8 cellular contexts compared by ENCODE assay signal in the genomic region with DNA sequence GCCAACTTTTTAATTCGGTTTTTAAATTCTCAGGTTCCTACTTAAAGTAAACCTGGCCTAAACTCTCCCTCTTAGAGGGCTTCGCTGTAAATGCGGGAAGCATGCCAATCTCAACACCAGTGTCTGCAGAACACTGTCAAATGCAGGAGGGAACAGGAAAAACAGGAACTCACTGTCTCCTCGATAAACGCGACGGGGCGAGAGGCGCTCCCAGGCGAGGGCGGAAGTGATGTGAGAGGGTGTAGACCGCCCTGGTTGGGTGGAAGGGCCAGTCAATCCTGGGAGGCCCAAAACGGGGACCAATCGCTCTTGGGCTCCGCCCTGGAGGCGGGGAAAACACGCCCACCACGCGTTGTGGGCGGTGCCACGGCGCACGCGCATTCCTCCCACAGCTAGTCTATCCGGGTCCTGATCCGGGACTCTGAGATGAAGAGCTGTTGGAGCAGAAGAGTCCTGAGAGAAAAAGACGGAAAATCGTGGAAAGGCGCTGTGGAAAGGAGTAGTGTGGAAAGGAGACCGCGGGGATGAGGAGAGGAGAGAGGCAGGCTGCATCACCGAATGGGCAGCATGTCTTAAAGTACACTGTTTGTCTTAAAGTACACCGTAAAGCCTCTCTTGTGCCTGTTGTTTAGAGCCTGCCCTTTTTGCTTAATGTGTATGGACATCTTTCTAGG. TPM values are rescaled to one million over a fixed set of nuclear protein-coding genes. Genes with fewer than 3 reads are reported as not detected.
DNase-seq lines count a peak whose midpoint lies in the region; ATAC-seq lines count a peak whose summit lies in the region.

No MANE protein-coding gene starts in this region.

- POLR2A ChIA-PET in activated CD4-positive, alpha-beta T cell treated with anti-CD3 and anti-CD28 coated beads, Interleukin-2, amount 10 ng/mL, durations not matched to agents 7 days and 5 days (lab: Charles Lee) = no interaction called here

- H3K27me3 Mint-ChIP-seq in activated CD4-positive, alpha-beta T cell treated with anti-CD3 and anti-CD28 coated beads, Interleukin-2, amount 10 ng/mL, durations not matched to agents 7 days and 5 days = no peaks in the 10 kb centered on the region

- H3K4me1 Mint-ChIP-seq in activated CD4-positive, alpha-beta T cell treated with anti-CD3 and anti-CD28 coated beads, Interleukin-2, amount 10 ng/mL, durations not matched to agents 7 days and 5 days = peaks cover 22% of the 10 kb centered on the region

- intact Hi-C loops in left colon (cut with DNase I, micrococcal nuclease) = no loop called here

- CTCF ChIA-PET in activated CD4-positive, alpha-beta T cell treated with anti-CD3 and anti-CD28 coated beads, Interleukin-2, amount 10 ng/mL, durations not matched to agents 7 days and 5 days (lab: Charles Lee) = interaction anchor here (1.1 kb wide), 1 partner anchor 9 kb away, joined by 3 read pairs; no protein-coding TSS in a partner anchor

- peak overlapping the region; percentile 88 for H3K27ac Mint-ChIP-seq in activated CD4-positive, alpha-beta T cell treated with anti-CD3 and anti-CD28 coated beads, Interleukin-2, amount 10 ng/mL, durations not matched to agents 7 days and 5 days

- H3K4me3 Mint-ChIP-seq in activated CD4-positive, alpha-beta T cell treated with anti-CD3 and anti-CD28 coated beads, Interleukin-2, amount 10 ng/mL, durations not matched to agents 7 days and 5 days = peak overlapping the region; percentile 86

- H3K9me3 Mint-ChIP-seq in activated CD4-positive, alpha-beta T cell treated with anti-CD3 and anti-CD28 coated beads, Interleukin-2, amount 10 ng/mL, durations not matched to agents 7 days and 5 days = no peaks in the 10 kb centered on the region

- ATAC-seq in GM19351 (IDR thresholded peaks at IDR 0.05; ENCODE audit: unreplicated experiment) = peak; percentile 100
- peak; percentile 99 for ATAC-seq in HG03520 (IDR thresholded peaks at IDR 0.05; ENCODE audit: unreplicated experiment)
- peak; percentile 97 for ATAC-seq in left colon

- DNase-seq in C1 segment of cervical spinal cord (lab: John Stamatoyannopoulos, UW) = peak; percentile 89 to 99 (median 98)
- DNase-seq in NCI-H526 treated with DMSO at 0.1 percent for 48 hours (lab: John Stamatoyannopoulos, UW) = peak; percentile 92
- DNase-seq in activated CD4-positive, alpha-beta T cell treated with anti-CD3 and anti-CD28 coated beads, Interleukin-2, amount 10 ng/mL, durations not matched to agents 7 days and 5 days = peak; percentile 97
- peak; percentile 59 for DNase-seq in cortex of kidney (lab: John Stamatoyannopoulos, UW)
- peak; percentile 96 to 98 for DNase-seq in left colon
- peak; percentile 95 to 97 for DNase-seq in stimulated activated CD4-positive, alpha-beta T cell treated with anti-CD3 and anti-CD28 coated beads, Interleukin-1b, Interleukin-23, amount 100 ng/mL, for 4 hours (ENCODE audit: low read depth in 2 of 2)

- H3K36me3 Mint-ChIP-seq in activated CD4-positive, alpha-beta T cell treated with anti-CD3 and anti-CD28 coated beads, Interleukin-2, amount 10 ng/mL, durations not matched to agents 7 days and 5 days (ENCODE audit: low read depth) = no peaks in the 10 kb centered on the region

RNA-seq across cellular contexts. Expression of a gene that starts 27.1 kb away (rescaled TPM):
- not detected for total RNA-seq in activated CD4-positive, alpha-beta T cell treated with anti-CD3 and anti-CD28 coated beads, Interleukin-2, amount 10 ng/mL, durations not matched to agents 7 days and 5 days
- 10 to 100 TPM; 39.0 to 44.9 TPM for total RNA-seq in left colon

Comparison
In these comparisons a context has a peak if more than half of its experiments do, and no peak if none do; other contexts are left out.
1. Peak in every context shown above with its lines: DNase-seq and ATAC-seq.
2. RNA of a gene that starts 27.1 kb away (total RNA-seq): 39.0 to 44.9 TPM in left colon; not detected in activated CD4-positive, alpha-beta T cell treated with anti-CD3 and anti-CD28 coated beads, Interleukin-2, amount 10 ng/mL, durations not matched to agents 7 days and 5 days; every median in the first group is over 10 times any median in the second.